ENCODE assay signal across 10 cellular contexts in the genomic region with DNA sequence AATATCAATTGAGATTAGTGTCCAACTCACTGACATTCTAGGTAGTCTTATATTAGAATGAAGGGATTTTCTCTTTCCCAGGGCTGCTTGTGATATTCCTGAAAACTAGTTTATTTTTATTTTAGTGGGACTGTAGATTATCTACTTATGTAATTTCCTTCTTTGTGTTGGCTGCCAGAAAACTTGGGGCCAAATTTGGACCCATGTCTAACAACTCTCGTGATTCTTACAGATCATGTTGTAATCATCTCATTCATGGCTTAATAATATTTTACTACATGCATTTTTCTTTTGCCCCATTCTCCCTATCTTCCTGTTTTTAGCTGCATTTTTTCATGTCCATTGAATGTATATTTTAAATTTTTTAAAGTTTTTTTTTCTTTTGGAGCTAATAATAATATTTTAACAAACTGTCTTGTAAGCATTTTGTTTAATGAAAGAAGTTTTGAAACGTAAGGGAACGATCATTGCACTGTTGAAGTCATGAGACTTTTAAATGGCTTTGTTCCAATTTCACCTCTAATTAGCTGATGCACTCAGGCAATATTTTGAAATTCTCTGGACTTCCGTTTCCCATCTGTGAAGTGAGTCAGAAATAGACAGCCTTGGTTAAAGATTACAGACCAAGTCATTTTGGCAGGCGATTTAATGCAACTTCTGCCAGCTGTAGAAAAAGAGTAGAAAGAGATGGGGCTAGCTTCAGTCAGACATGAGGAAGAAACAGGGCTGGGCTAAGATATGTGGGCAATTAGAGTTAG. TPM values are rescaled to one million over a fixed set of nuclear protein-coding genes. Genes with fewer than 3 reads are reported as not detected.
A peak's percentile ranks its signal among the peaks of the same experiment; 100 is the strongest.
DNase-seq lines count a peak whose midpoint lies in the region; ATAC-seq and TF ChIP-seq lines count a peak whose summit lies in the region.
"Had no signal": no experiment of that assay in that cellular context is flagged by ENCODE, and none has a peak within 500 bp of the region (broad histone marks: within the 10 kb centered on the region; RNA-seq: fewer than 3 reads in every experiment).

No MANE protein-coding gene starts in this region.

- H4K20me1 ChIP-seq in GM23248 (ENCODE audit: insufficient read depth) = no peaks in the 10 kb centered on the region

- in situ Hi-C loops in GM23248 (cut with MboI) = no loop called here

- no peaks in the 10 kb centered on the region for H3K9me3 ChIP-seq in GM23248 (ENCODE audit: low read depth)

- H3K36me3 ChIP-seq in GM23248 (ENCODE audit: low read depth) = no peaks in the 10 kb centered on the region
- H3K36me3 ChIP-seq: tibial artery had no signal

- no peaks in the 10 kb centered on the region for H3K36me3 Mint-ChIP-seq in Calu3 (ENCODE audit: insufficient read depth, unreplicated experiment)

- ATAC-seq in left colon = no peak

- H3K4me3 ChIP-seq in GM23248 = no peak overlapping the region
- H3K4me3 ChIP-seq: tibial artery had no signal

- peaks cover 12% of the 10 kb centered on the region for H3K4me1 ChIP-seq in GM23248 (ENCODE audit: insufficient read depth)

- no peak overlapping the region for H3K9ac ChIP-seq in GM23248

- H3K9me2 ChIP-seq in GM23248 (ENCODE audit: insufficient read depth) = no peaks in the 10 kb centered on the region

- DNase-seq in Calu3 (peak; percentile 9), GM23248 (peak; percentile 92), NCI-H226 (peak; percentile 88), glomerular visceral epithelial cell (ENCODE audit: extremely low spot score) (peak; percentile 80), putamen (ENCODE audit: low spot score) (no peak), GM10266 (ENCODE audit: extremely low spot score) (no peak), NCI-H2029 (lab: John Stamatoyannopoulos, UW) (no peak), left colon (no peak)

- WGBS in GM23248 (ENCODE audit: low coverage in 1 of 2, low lambda C conversion rate in 2 of 2, missing lambda C conversion rate in 2 of 2), 2 experiments = 2% methylated on average over 5 of the region's 5 CpGs

- CTCF ChIA-PET in Calu3 (lab: Charles Lee) = interaction anchor here (0.7 to 1.3 kb wide), 2 partner anchors 34 to 64 kb away, joined by 3 to 4 read pairs; partner anchors contain the start of gene CTSO

- H2AFZ ChIP-seq in GM23248 = no peak overlapping the region

- peak overlapping the region; percentile 43 for H3K4me2 ChIP-seq in GM23248 (ENCODE audit: unreplicated experiment)

- TF ChIP-seq CTCF in Calu3 (IDR thresholded peaks at IDR 0.05; ENCODE audit: unreplicated experiment) (no peak), GM10266 (IDR thresholded peaks at IDR 0.05; ENCODE audit: control insufficient read depth, insufficient read depth, low read depth, missing control alignments) (no peak)

- no TSS peak for BruUV-seq in Calu3 (replicated peaks; lab: Mats Ljungman, UMichigan)

- peak overlapping the region; percentile 51 for H3K27ac ChIP-seq in GM23248
- H3K27ac ChIP-seq: tibial artery had no signal

- H3K9me3 Mint-ChIP-seq in Calu3 (ENCODE audit: low read depth, unreplicated experiment) = no peaks in the 10 kb centered on the region

- peaks cover 4% of the 10 kb centered on the region for H3F3A ChIP-seq in GM23248 (ENCODE audit: insufficient read depth)

- H3K4me3 Mint-ChIP-seq in Calu3 (ENCODE audit: low read depth, unreplicated experiment) = no peak overlapping the region

- no peaks in the 10 kb centered on the region for H3K27me3 ChIP-seq in GM23248 (replicated peaks; ENCODE audit: insufficient read depth)
- H3K27me3 ChIP-seq: tibial artery had no signal

- peaks cover 21% of the 10 kb centered on the region for H3K4me1 Mint-ChIP-seq in Calu3 (ENCODE audit: low read depth, unreplicated experiment)

- intact Hi-C loops in Calu3 (cut with micrococcal nuclease; ENCODE audit: unreplicated experiment) = no loop called here
- intact Hi-C loops in left colon (cut with DNase I, micrococcal nuclease) = no loop called here

- H3K27ac Mint-ChIP-seq in Calu3 (ENCODE audit: unreplicated experiment) = peak overlapping the region; percentile 74

- H3K27me3 Mint-ChIP-seq in Calu3 (ENCODE audit: unreplicated experiment) = no peaks in the 10 kb centered on the region

- no peaks in the 10 kb centered on the region for H3K79me2 ChIP-seq in GM23248 (ENCODE audit: insufficient read depth)

RNA-seq across cellular contexts. Expression of gene TDO2, which starts 14.3 kb away (rescaled TPM):
- not detected in 2 replicates for total RNA-seq in Calu3 (2022)
- 0.25 TPM in 1 of 2 replicates, not detected in the other for total RNA-seq in GM23248 (2014; rRNA removed; shearing (Covaris generic))
- polyA plus RNA-seq in GM23248 (2016; fragmentation: Nextera tagmentation; extraction: Ambion mirVana) = not detected in 2 replicates
- under 1 TPM in 1 of 2 donors, not detected in 1; 0.67 TPM for total RNA-seq in left colon
- total RNA-seq: lung microvascular endothelial cell had no signal

RNA-seq across cellular contexts. Expression of gene ASIC5, which starts 23.1 kb away (rescaled TPM):
- total RNA-seq in Calu3 (2022) (not detected in 2 replicates), left colon (not detected)
- not detected in 2 replicates for total RNA-seq in GM23248 (2014; rRNA removed; shearing (Covaris generic))
- not detected in 2 replicates for polyA plus RNA-seq in GM23248 (2016; fragmentation: Nextera tagmentation; extraction: Ambion mirVana)
- total RNA-seq: lung microvascular endothelial cell had no signal

Comparison
In these comparisons a context has a peak if more than half of its experiments do, and no peak if none do; other contexts are left out.
1. DNase-seq: peak in Calu3 (single experiment), GM23248 (single experiment), NCI-H226 (single experiment) and glomerular visceral epithelial cell (single experiment); none in putamen (single experiment), GM10266 (single experiment), NCI-H2029 (single experiment) and left colon (0 of 2).